Comparison of ENCODE assay signal across 1 cellular context in genomic region chr7:33422825-33423645, GRCh38.
TF ChIP-seq lines count a peak whose summit lies in the region.

No MANE protein-coding gene starts in this region.

TF ChIP-seq in GM23338, 12 proteins besides CTCF, POLR2A, EP300 and RAD21 (continued from another document):
- TF ChIP-seq, protein P1, sequence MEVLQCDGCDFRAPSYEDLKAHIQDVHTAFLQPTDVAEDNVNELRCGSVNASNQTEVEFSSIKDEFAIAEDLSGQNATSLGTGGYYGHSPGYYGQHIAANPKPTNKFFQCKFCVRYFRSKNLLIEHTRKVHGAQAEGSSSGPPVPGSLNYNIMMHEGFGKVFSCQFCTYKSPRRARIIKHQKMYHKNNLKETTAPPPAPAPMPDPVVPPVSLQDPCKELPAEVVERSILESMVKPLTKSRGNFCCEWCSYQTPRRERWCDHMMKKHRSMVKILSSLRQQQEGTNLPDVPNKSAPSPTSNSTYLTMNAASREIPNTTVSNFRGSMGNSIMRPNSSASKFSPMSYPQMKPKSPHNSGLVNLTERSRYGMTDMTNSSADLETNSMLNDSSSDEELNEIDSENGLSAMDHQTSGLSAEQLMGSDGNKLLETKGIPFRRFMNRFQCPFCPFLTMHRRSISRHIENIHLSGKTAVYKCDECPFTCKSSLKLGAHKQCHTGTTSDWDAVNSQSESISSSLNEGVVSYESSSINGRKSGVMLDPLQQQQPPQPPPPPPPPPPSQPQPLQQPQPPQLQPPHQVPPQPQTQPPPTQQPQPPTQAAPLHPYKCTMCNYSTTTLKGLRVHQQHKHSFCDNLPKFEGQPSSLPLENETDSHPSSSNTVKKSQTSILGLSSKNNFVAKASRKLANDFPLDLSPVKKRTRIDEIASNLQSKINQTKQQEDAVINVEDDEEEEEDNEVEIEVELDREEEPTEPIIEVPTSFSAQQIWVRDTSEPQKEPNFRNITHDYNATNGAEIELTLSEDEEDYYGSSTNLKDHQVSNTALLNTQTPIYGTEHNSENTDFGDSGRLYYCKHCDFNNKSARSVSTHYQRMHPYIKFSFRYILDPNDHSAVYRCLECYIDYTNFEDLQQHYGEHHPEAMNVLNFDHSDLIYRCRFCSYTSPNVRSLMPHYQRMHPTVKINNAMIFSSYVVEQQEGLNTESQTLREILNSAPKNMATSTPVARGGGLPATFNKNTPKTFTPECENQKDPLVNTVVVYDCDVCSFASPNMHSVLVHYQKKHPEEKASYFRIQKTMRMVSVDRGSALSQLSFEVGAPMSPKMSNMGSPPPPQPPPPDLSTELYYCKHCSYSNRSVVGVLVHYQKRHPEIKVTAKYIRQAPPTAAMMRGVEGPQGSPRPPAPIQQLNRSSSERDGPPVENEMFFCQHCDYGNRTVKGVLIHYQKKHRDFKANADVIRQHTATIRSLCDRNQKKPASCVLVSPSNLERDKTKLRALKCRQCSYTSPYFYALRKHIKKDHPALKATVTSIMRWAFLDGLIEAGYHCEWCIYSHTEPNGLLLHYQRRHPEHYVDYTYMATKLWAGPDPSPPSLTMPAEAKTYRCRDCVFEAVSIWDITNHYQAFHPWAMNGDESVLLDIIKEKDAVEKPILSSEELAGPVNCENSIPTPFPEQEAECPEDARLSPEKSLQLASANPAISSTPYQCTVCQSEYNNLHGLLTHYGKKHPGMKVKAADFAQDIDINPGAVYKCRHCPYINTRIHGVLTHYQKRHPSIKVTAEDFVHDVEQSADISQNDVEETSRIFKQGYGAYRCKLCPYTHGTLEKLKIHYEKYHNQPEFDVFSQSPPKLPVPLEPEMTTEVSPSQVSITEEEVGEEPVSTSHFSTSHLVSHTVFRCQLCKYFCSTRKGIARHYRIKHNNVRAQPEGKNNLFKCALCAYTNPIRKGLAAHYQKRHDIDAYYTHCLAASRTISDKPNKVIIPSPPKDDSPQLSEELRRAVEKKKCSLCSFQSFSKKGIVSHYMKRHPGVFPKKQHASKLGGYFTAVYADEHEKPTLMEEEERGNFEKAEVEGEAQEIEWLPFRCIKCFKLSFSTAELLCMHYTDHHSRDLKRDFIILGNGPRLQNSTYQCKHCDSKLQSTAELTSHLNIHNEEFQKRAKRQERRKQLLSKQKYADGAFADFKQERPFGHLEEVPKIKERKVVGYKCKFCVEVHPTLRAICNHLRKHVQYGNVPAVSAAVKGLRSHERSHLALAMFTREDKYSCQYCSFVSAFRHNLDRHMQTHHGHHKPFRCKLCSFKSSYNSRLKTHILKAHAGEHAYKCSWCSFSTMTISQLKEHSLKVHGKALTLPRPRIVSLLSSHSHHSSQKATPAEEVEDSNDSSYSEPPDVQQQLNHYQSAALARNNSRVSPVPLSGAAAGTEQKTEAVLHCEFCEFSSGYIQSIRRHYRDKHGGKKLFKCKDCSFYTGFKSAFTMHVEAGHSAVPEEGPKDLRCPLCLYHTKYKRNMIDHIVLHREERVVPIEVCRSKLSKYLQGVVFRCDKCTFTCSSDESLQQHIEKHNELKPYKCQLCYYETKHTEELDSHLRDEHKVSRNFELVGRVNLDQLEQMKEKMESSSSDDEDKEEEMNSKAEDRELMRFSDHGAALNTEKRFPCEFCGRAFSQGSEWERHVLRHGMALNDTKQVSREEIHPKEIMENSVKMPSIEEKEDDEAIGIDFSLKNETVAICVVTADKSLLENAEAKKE (CRISPR knock-in tag; IDR thresholded peaks at IDR 0.05) = no peak
- no peak for TF ChIP-seq NANOG (IDR thresholded peaks at IDR 0.05; ENCODE audit: borderline replicate concordance)
- TF ChIP-seq ZNF114 (CRISPR knock-in tag; IDR thresholded peaks at IDR 0.05) = no peak
